In genomic region chr13:108176685-108177274, GRCh38 we compare ENCODE assay signal across 8 cellular contexts.
A peak's percentile ranks its signal among the peaks of the same experiment; 100 is the strongest.
DNase-seq lines count a peak whose midpoint lies in the region; ATAC-seq and TF ChIP-seq lines count a peak whose summit lies in the region.

No MANE protein-coding gene starts in this region.

- TF ChIP-seq CTCF in GM13976 (IDR thresholded peaks at IDR 0.05; ENCODE audit: borderline replicate concordance, control extremely low read depth, extremely low read depth, insufficient read depth, missing control alignments): peak; percentile 47

- ATAC-seq in HG03025 (IDR thresholded peaks at IDR 0.05; ENCODE audit: low FRiP score, unreplicated experiment): no peak

- in situ Hi-C loops in GM13976 (cut with MboI; ENCODE audit: low sequenced_read_pairs, unreplicated experiment): no loop called here

- DNase-seq in AG08396 (ENCODE audit: low spot score): peak; percentile 23
- peak; percentile 55 for DNase-seq in GM13976 (ENCODE audit: low spot score)
- DNase-seq in NCI-H1694 (lab: John Stamatoyannopoulos, UW): peak; percentile 35
- peak; percentile 56 for DNase-seq in activated T-cell treated with anti-CD3 and anti-CD28 coated beads for 1 hour (ENCODE audit: low read depth)
- DNase-seq in germinal center (ENCODE audit: low spot score): peak; percentile 44
- peak; percentile 33 to 55 for DNase-seq in stimulated activated CD4-positive, alpha-beta T cell treated with anti-CD3 and anti-CD28 coated beads, Interleukin-4, amount 100 ng/mL, for 48 hours (ENCODE audit: low read depth in 2 of 2)
- no peak for DNase-seq in islet precursor cell
